In the genomic region with DNA sequence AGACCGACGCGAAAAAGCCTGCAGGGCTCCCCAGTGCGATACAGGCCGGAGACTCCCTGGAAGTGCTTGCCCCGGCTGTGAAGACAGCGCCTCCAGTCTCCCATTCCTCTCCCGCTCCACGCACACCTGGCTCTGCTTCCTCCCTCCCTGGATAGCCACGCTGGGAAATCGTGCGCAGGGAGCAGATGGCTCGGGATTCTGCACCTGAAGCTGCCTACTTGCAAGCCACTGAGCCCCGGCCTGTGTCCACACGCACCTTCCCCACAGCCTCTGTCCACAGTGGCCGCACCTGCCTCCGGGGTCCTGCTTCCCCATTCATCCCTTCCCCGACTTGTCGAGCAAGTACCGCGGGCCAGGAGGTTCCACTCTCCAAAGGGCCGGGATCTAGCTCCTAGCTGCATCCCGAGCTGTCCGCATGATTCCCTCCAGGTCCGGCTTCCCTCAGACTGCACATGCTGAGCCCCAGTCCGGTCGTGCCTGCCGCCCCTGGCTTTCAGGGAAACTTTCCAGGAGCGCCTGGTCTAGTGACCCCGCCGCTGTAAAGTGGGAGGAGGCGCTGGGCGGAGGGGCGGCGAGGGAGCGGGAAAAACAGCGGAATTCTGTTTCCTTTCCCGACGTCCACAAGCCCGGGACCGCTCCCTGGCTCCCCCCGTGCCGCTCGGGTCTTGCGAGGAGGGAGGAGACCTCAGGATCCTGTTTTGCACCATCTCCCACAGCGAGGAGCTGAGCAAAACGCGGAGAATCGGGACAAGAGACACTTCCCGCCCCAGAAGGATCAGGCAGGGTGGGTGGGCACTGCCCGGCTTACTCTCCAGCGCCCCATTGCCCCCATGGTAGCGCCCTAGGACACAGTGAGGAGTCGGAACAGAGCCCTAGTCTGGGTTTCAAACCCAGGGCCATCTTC, we compare ENCODE assay signal across 9 cellular contexts. TPM values are rescaled to one million over a fixed set of nuclear protein-coding genes. Genes with fewer than 3 reads are reported as not detected.
DNase-seq lines count a peak whose midpoint lies in the region; ATAC-seq and TF ChIP-seq lines count a peak whose summit lies in the region.
"Had no signal": no experiment of that assay in that cellular context is flagged by ENCODE, and none has a peak within 500 bp of the region (broad histone marks: within the 10 kb centered on the region; RNA-seq: fewer than 3 reads in every experiment).

No MANE protein-coding gene starts in this region.

- peak overlapping the region; percentile 9 to 80 for H3K27ac ChIP-seq in lung (ENCODE audit: low read depth in 1 of 2, low read length in 1 of 2)
- no peak overlapping the region for H3K27ac ChIP-seq in thymus (ENCODE audit: low read depth)

- H3K27me3 ChIP-seq in lung (ENCODE audit: control insufficient read depth, insufficient read depth) (peaks cover 3% of the 10 kb centered on the region), thymus (ENCODE audit: control insufficient read depth, insufficient read depth) (peaks cover 68% of the 10 kb centered on the region)

- H3K36me3 ChIP-seq in lung (ENCODE audit: control insufficient read depth in 2 of 2, insufficient read depth in 2 of 2, low read length in 2 of 2) (no peaks in the 10 kb centered on the region), thymus (ENCODE audit: control insufficient read depth, insufficient read depth) (no peaks in the 10 kb centered on the region)

- H3K4me3 ChIP-seq in lung (peak overlapping the region; percentile 69), thymus (ENCODE audit: low read length) (peak overlapping the region; percentile 52)

- H3K9me3 ChIP-seq in lung (ENCODE audit: control insufficient read depth in 2 of 2, insufficient read depth in 1 of 2, low read length in 1 of 2) (no peaks in the 10 kb centered on the region), thymus (ENCODE audit: control insufficient read depth) (no peaks in the 10 kb centered on the region)

- peak; percentile 10 for ATAC-seq in lung (ENCODE audit: insufficient read depth, low FRiP score)
- no peak for ATAC-seq in GM18517 (IDR thresholded peaks at IDR 0.05; ENCODE audit: unreplicated experiment)
- no peak for ATAC-seq in HG03175 (IDR thresholded peaks at IDR 0.05; ENCODE audit: unreplicated experiment)

- DNase-seq in C1 segment of cervical spinal cord (lab: John Stamatoyannopoulos, UW) (peak in 12 of 14 donors; percentile 27 to 79 (median 67)), NCI-H1694 (lab: John Stamatoyannopoulos, UW) (peak; percentile 24), dermis blood vessel endothelial cell (peak; percentile 34), lung (ENCODE audit: low spot score) (no peak)
- no peak for DNase-seq in stimulated activated naive CD4-positive, alpha-beta T cell (lab: John Stamatoyannopoulos, UW)

- 3 to 5% methylated on average over 52 to 54 of the region's 54 CpGs for WGBS in lung, 2 donors
- WGBS in thymus: 3% methylated on average over 54 of the region's 54 CpGs

- H3K4me1 ChIP-seq in lung (ENCODE audit: control insufficient read depth in 2 of 2, insufficient read depth in 2 of 2, low read length in 2 of 2) (peaks cover 0 to 22% of the 10 kb centered on the region in 2 donors), thymus (ENCODE audit: control insufficient read depth, insufficient read depth, low read length) (no peaks in the 10 kb centered on the region)

- TF ChIP-seq CTCF in lung (IDR thresholded peaks at IDR 0.05; ENCODE audit: control extremely low read depth, extremely low read depth): no peak

RNA-seq across cellular contexts. Expression of gene SEMA6A, which starts 2.0 kb away (rescaled TPM):
- total RNA-seq in dermis blood vessel endothelial cell (21.1 and 38.1 TPM in 2 replicates), lung (10 to 100 TPM; 17.7 to 31.6 TPM)
- polyA plus RNA-seq in lung (1 to 10 TPM; 3.4 to 6.2 TPM), thymus (3.6 TPM)
- total RNA-seq: activated naive CD8-positive, alpha-beta T cell treated with anti-CD3 and anti-CD28 coated beads, Interleukin-2, amount 10 ng/mL, durations not matched to agents 7 days and 5 days had no signal

Comparison
In these comparisons a context has a peak if more than half of its experiments do, and no peak if none do; other contexts are left out.
1. DNase-seq: peak in C1 segment of cervical spinal cord (12 of 14), NCI-H1694 (single experiment) and dermis blood vessel endothelial cell (single experiment); none in lung (single experiment) and stimulated activated naive CD4-positive, alpha-beta T cell (0 of 6).